1 cellular context compared by ENCODE assay signal in genomic region chr5:131997727-131998117, GRCh38.
A peak's percentile ranks its signal among the peaks of the same experiment; 100 is the strongest.
TF ChIP-seq lines count a peak whose summit lies in the region.

No MANE protein-coding gene starts in this region.

TF ChIP-seq in HepG2, 621 proteins besides CTCF, POLR2A, EP300 and RAD21 (continued from another document):
- peak; percentile 76 for TF ChIP-seq ZNF687 (CRISPR knock-in tag; IDR thresholded peaks at IDR 0.05)
- TF ChIP-seq MEIS1 (CRISPR knock-in tag; IDR thresholded peaks at IDR 0.05; ENCODE audit: borderline replicate concordance): no peak
- TF ChIP-seq YY1 (IDR thresholded peaks at IDR 0.05; ENCODE audit: insufficient read depth, insufficient replicate concordance, low read depth, low read length): no peak
- TF ChIP-seq ZNF775 (CRISPR knock-in tag; IDR thresholded peaks at IDR 0.05; ENCODE audit: borderline replicate concordance): no peak
- TF ChIP-seq, protein P1, sequence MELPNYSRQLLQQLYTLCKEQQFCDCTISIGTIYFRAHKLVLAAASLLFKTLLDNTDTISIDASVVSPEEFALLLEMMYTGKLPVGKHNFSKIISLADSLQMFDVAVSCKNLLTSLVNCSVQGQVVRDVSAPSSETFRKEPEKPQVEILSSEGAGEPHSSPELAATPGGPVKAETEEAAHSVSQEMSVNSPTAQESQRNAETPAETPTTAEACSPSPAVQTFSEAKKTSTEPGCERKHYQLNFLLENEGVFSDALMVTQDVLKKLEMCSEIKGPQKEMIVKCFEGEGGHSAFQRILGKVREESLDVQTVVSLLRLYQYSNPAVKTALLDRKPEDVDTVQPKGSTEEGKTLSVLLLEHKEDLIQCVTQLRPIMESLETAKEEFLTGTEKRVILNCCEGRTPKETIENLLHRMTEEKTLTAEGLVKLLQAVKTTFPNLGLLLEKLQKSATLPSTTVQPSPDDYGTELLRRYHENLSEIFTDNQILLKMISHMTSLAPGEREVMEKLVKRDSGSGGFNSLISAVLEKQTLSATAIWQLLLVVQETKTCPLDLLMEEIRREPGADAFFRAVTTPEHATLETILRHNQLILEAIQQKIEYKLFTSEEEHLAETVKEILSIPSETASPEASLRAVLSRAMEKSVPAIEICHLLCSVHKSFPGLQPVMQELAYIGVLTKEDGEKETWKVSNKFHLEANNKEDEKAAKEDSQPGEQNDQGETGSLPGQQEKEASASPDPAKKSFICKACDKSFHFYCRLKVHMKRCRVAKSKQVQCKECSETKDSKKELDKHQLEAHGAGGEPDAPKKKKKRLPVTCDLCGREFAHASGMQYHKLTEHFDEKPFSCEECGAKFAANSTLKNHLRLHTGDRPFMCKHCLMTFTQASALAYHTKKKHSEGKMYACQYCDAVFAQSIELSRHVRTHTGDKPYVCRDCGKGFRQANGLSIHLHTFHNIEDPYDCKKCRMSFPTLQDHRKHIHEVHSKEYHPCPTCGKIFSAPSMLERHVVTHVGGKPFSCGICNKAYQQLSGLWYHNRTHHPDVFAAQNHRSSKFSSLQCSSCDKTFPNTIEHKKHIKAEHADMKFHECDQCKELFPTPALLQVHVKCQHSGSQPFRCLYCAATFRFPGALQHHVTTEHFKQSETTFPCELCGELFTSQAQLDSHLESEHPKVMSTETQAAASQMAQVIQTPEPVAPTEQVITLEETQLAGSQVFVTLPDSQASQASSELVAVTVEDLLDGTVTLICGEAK (IDR thresholded peaks at IDR 0.05): no peak
- TF ChIP-seq, protein P1 (CRISPR knock-in tag; IDR thresholded peaks at IDR 0.05): no peak
- TF ChIP-seq HOXA3 (CRISPR knock-in tag; IDR thresholded peaks at IDR 0.05): no peak
- no peak for TF ChIP-seq KLF9 (CRISPR knock-in tag; IDR thresholded peaks at IDR 0.05; ENCODE audit: low read depth)
- no peak for TF ChIP-seq KMT2A (CRISPR knock-in tag; IDR thresholded peaks at IDR 0.05)
- no peak for TF ChIP-seq ATF7-NPFF (CRISPR knock-in tag; IDR thresholded peaks at IDR 0.05; ENCODE audit: low read depth)
- TF ChIP-seq SAFB2 (CRISPR knock-in tag; IDR thresholded peaks at IDR 0.05; ENCODE audit: borderline replicate concordance, low read depth): 0 out of 2 replicates have a peak, but pooled peaks have one; percentile 28
- TF ChIP-seq ZNF619 (CRISPR knock-in tag; IDR thresholded peaks at IDR 0.05): peak; percentile 85; the same call in 1 of the 2 replicates
- TF ChIP-seq ZFP36 (IDR thresholded peaks at IDR 0.05; ENCODE audit: borderline replicate concordance, low read depth, low read length, partially characterized antibody): no peak
- TF ChIP-seq BORCS8-MEF2B (CRISPR knock-in tag; IDR thresholded peaks at IDR 0.05): 0 out of 2 replicates have a peak, but pooled peaks have one; percentile 23
- peak; percentile 60 for TF ChIP-seq TARDBP (CRISPR knock-in tag; IDR thresholded peaks at IDR 0.05)
- peak; percentile 58 for TF ChIP-seq ZFX (CRISPR knock-in tag; IDR thresholded peaks at IDR 0.05; ENCODE audit: low read depth)
- TF ChIP-seq ZBTB38 (CRISPR knock-in tag; IDR thresholded peaks at IDR 0.05): peak; percentile 71
- TF ChIP-seq ZBTB34 (CRISPR knock-in tag; IDR thresholded peaks at IDR 0.05): peak; percentile 44; the same call in 1 of the 2 replicates
- 0 out of 2 replicates have a peak, but pooled peaks have one; percentile 23 for TF ChIP-seq ZNF225 (CRISPR knock-in tag; IDR thresholded peaks at IDR 0.05)
- TF ChIP-seq, protein P2, sequence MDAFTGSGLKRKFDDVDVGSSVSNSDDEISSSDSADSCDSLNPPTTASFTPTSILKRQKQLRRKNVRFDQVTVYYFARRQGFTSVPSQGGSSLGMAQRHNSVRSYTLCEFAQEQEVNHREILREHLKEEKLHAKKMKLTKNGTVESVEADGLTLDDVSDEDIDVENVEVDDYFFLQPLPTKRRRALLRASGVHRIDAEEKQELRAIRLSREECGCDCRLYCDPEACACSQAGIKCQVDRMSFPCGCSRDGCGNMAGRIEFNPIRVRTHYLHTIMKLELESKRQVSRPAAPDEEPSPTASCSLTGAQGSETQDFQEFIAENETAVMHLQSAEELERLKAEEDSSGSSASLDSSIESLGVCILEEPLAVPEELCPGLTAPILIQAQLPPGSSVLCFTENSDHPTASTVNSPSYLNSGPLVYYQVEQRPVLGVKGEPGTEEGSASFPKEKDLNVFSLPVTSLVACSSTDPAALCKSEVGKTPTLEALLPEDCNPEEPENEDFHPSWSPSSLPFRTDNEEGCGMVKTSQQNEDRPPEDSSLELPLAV (CRISPR knock-in tag; conservative IDR thresholded peaks at IDR 0.05; ENCODE audit: low read depth): no peak
- TF ChIP-seq THRA (CRISPR knock-in tag; IDR thresholded peaks at IDR 0.05; ENCODE audit: borderline replicate concordance): peak; percentile 77; the same call in 1 of the 2 replicates
- no peak for TF ChIP-seq SP1 (IDR thresholded peaks at IDR 0.05)
- TF ChIP-seq SP1 (CRISPR knock-in tag; IDR thresholded peaks at IDR 0.05): no peak
- TF ChIP-seq ZNF281 (CRISPR knock-in tag; IDR thresholded peaks at IDR 0.05; ENCODE audit: borderline replicate concordance): no peak
- no peak for TF ChIP-seq NR2F1 (CRISPR knock-in tag; IDR thresholded peaks at IDR 0.05)
- TF ChIP-seq, protein P3, sequence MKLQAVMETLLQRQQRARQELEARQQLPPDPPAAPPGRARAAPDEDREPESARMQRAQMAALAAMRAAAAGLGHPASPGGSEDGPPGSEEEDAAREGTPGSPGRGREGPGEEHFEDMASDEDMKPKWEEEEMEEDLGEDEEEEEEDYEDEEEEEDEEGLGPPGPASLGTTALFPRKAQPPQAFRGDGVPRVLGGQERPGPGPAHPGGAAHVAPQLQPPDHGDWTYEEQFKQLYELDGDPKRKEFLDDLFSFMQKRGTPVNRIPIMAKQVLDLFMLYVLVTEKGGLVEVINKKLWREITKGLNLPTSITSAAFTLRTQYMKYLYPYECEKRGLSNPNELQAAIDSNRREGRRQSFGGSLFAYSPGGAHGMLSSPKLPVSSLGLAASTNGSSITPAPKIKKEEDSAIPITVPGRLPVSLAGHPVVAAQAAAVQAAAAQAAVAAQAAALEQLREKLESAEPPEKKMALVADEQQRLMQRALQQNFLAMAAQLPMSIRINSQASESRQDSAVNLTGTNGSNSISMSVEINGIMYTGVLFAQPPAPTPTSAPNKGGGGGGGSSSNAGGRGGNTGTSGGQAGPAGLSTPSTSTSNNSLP (IDR thresholded peaks at IDR 0.05; ENCODE audit: low read depth, low read length): no peak
- TF ChIP-seq SMAD1 (CRISPR knock-in tag; IDR thresholded peaks at IDR 0.05; ENCODE audit: borderline replicate concordance, low read depth): 0 out of 2 replicates have a peak, but pooled peaks have one; percentile 23
- TF ChIP-seq ZBTB20 (CRISPR knock-in tag; IDR thresholded peaks at IDR 0.05; ENCODE audit: borderline replicate concordance, low read depth): peak; percentile 10; the same call in 1 of the 2 replicates
- peak; percentile 60; the same call in 1 of the 2 replicates for TF ChIP-seq ZNF550 (CRISPR knock-in tag; IDR thresholded peaks at IDR 0.05; ENCODE audit: borderline replicate concordance)
- TF ChIP-seq CBFB (CRISPR knock-in tag; IDR thresholded peaks at IDR 0.05): no peak
- TF ChIP-seq ETS1 (CRISPR knock-in tag; IDR thresholded peaks at IDR 0.05): no peak
- 0 out of 2 replicates have a peak, but pooled peaks have one; percentile 81 for TF ChIP-seq ZNF737 (CRISPR knock-in tag; IDR thresholded peaks at IDR 0.05; ENCODE audit: borderline replicate concordance)
TF ChIP-seq in HepG2: peak in this region for 16.
